6 cellular contexts compared by ENCODE assay signal in genomic region chr1:169533528-169534190, GRCh38. TPM values are rescaled to one million over a fixed set of nuclear protein-coding genes. Genes with fewer than 3 reads are reported as not detected.
"Had no signal": no experiment of that assay in that cellular context is flagged by ENCODE, and none has a peak within 500 bp of the region (broad histone marks: within the 10 kb centered on the region; RNA-seq: fewer than 3 reads in every experiment).

No MANE protein-coding gene starts in this region.

RNA-seq across cellular contexts. Expression of gene F5, which starts 52.6 kb away (rescaled TPM):
- total RNA-seq: cardiac muscle cell, dermis microvascular lymphatic vessel endothelial cell, endothelial cell of umbilical vein, fibroblast of villous mesenchyme, glomerular endothelial cell had no signal
- polyA plus RNA-seq: endothelial cell of umbilical vein, fibroblast of lung had no signal
